In the genomic region with DNA sequence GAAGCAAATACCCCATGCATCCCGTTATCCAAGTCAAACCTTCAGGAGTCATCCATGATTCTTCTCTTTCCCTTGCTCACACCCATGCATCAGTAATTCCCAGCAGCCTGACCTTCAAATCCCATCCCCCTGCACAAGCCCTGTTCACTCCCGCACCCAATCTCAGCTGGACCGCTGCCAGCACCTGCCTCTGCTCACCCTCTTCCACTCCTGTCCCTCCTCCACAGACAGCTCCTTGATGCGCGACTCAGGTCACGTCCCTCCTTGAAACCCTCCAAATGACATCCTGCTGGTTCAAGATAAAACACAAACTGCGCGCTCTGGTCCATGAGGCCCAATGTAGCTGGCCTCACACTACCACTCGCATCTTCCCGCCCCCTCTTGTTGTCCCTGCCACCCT, we compare ENCODE assay signal across 24 cellular contexts. TPM values are rescaled to one million over a fixed set of nuclear protein-coding genes. Genes with fewer than 3 reads are reported as not detected.
DNase-seq lines count a peak whose midpoint lies in the region; ATAC-seq and TF ChIP-seq lines count a peak whose summit lies in the region.
"Had no signal": no experiment of that assay in that cellular context is flagged by ENCODE, and none has a peak within 500 bp of the region (broad histone marks: within the 10 kb centered on the region; RNA-seq: fewer than 3 reads in every experiment).

No MANE protein-coding gene starts in this region.

- peak in 1 of 2 donors; percentile 46 for DNase-seq in cardiac muscle cell (ENCODE audit: low read depth in 1 of 2, low spot score in 1 of 2)
- no peak for DNase-seq in Right ventricle myocardium inferior (ENCODE audit: missing footprints)
- no peak for DNase-seq in CD4-positive, alpha-beta T cell
- peak; percentile 34 for DNase-seq in left kidney (ENCODE audit: low read depth, low spot score)
- DNase-seq in RPMI8226, result no peak
- DNase-seq: CD8-positive, alpha-beta T cell; DMS153; KG1; NCI-H1105; NCI-H146; NCI-H2029; NCI-H748 treated with DMSO at 0.1 percent for 48 hours; OCI-M1; SHP77; SW 1271; T-helper 17 cell had no signal

- no peaks in the 10 kb centered on the region for H3K9me3 Mint-ChIP-seq in CD4-positive, alpha-beta T cell
- H3K9me3 Mint-ChIP-seq: CD8-positive, alpha-beta T cell had no signal

- peak overlapping the region; percentile 100 for H3K27ac ChIP-seq in cardiac muscle cell
- peak overlapping the region; percentile 15 for H3K27ac ChIP-seq in CD4-positive, alpha-beta T cell (ENCODE audit: low read depth, low read length)
- H3K27ac ChIP-seq: A549, SK-N-MC had no signal

- CTCF ChIA-PET in CD4-positive, alpha-beta T cell (lab: Charles Lee), result no interaction called here

- peaks cover 34% of the 10 kb centered on the region for H3K36me3 Mint-ChIP-seq in CD4-positive, alpha-beta T cell (ENCODE audit: low read depth)

- H3K36me3 ChIP-seq in cardiac muscle cell, result peaks cover 8% of the 10 kb centered on the region

- POLR2A ChIA-PET in CD4-positive, alpha-beta T cell (lab: Charles Lee), result interaction anchor here (1.3 kb wide), 1 partner anchor 41 kb away, joined by 3 read pairs; no protein-coding TSS in a partner anchor

- no peak overlapping the region for H3K4me3 Mint-ChIP-seq in CD4-positive, alpha-beta T cell
- H3K4me3 Mint-ChIP-seq: CD8-positive, alpha-beta T cell; T-helper 17 cell had no signal

- peaks cover 13% of the 10 kb centered on the region for H3K4me1 Mint-ChIP-seq in CD4-positive, alpha-beta T cell (ENCODE audit: low read depth)

- no peaks in the 10 kb centered on the region for H3K27me3 ChIP-seq in cardiac muscle cell
- H3K27me3 ChIP-seq in CD4-positive, alpha-beta T cell (ENCODE audit: control insufficient read depth, insufficient read depth, low read length), result no peaks in the 10 kb centered on the region

- TF ChIP-seq CTCF in cardiac muscle cell (IDR thresholded peaks at IDR 0.05; ENCODE audit: low read depth, low read length), result no peak
- TF ChIP-seq CTCF in CD4-positive, alpha-beta T cell (IDR thresholded peaks at IDR 0.05), result no peak

- intact Hi-C loops in Right ventricle myocardium inferior (cut with DNase I), result no loop called here
- intact Hi-C loops in CD4-positive, alpha-beta T cell (cut with DNase I, micrococcal nuclease), result loop anchor here in 1 of 2 experiments (5.0 kb wide), 1 partner anchor 36 kb away; no protein-coding TSS in a partner anchor

- no peaks in the 10 kb centered on the region for H3K27me3 Mint-ChIP-seq in CD4-positive, alpha-beta T cell
- H3K27me3 Mint-ChIP-seq: T-helper 17 cell had no signal

- ATAC-seq in Right ventricle myocardium inferior (no peak), GM19463 (IDR thresholded peaks at IDR 0.05; ENCODE audit: unreplicated experiment) (no peak), GM19455 (IDR thresholded peaks at IDR 0.05; ENCODE audit: unreplicated experiment) (no peak)
- ATAC-seq in CD4-positive, alpha-beta T cell (ENCODE audit: poor library complexity), result no peak
- ATAC-seq: A549; CD8-positive, alpha-beta T cell; HCT116; T-helper 17 cell had no signal

- H3K4me1 ChIP-seq in cardiac muscle cell (ENCODE audit: low read depth), result peaks cover 66% of the 10 kb centered on the region
- H3K4me1 ChIP-seq: A549 had no signal

- no peaks in the 10 kb centered on the region for H3K9me3 ChIP-seq in cardiac muscle cell (ENCODE audit: low read depth)
- no peaks in the 10 kb centered on the region for H3K9me3 ChIP-seq in CD4-positive, alpha-beta T cell (ENCODE audit: control insufficient read depth, low read length)
- H3K9me3 ChIP-seq: A549 had no signal

- no peak overlapping the region for H3K4me3 ChIP-seq in cardiac muscle cell
- H3K4me3 ChIP-seq: A549, SK-N-MC had no signal

- no peak overlapping the region for H3K27ac Mint-ChIP-seq in CD4-positive, alpha-beta T cell
- H3K27ac Mint-ChIP-seq: CD8-positive, alpha-beta T cell; T-helper 17 cell had no signal

RNA-seq across cellular contexts. Expression of gene MPZL1, which starts 43.4 kb away (rescaled TPM):
- total RNA-seq in cardiac muscle cell (65.0 and 107 TPM in 2 replicates), Right ventricle myocardium inferior (47.9 TPM)
- polyA plus RNA-seq in cardiac muscle cell, result 114 and 136 TPM in 2 replicates
- 1 to 10 TPM; 1.2 to 1.5 TPM for total RNA-seq in CD4-positive, alpha-beta T cell

RNA-seq across cellular contexts. Expression of gene RCSD1, which starts 48.4 kb away (rescaled TPM):
- total RNA-seq in cardiac muscle cell, result 317 and 386 TPM in 2 replicates
- 77.3 and 100 TPM in 2 replicates for polyA plus RNA-seq in cardiac muscle cell
- total RNA-seq in Right ventricle myocardium inferior, result 41.6 TPM
- 10 to 100 TPM; 42.3 to 44.6 TPM for total RNA-seq in CD4-positive, alpha-beta T cell
- total RNA-seq: HT1080, NCI-H460 had no signal
- polyA plus RNA-seq: A549, BJ had no signal

Comparison
In these comparisons a context has a peak if more than half of its experiments do, and no peak if none do; other contexts are left out.
1. RNA of gene MPZL1, which starts 43.4 kb away (total RNA-seq): 65.0 to 107 TPM in cardiac muscle cell and 47.9 TPM in Right ventricle myocardium inferior (single experiment); 1.2 to 1.5 TPM in CD4-positive, alpha-beta T cell; every median in the first group is over 10 times any median in the second.